ENCODE assay signal across 1 cellular context in genomic region chr1:186894415-186894814, GRCh38.
TF ChIP-seq lines count a peak whose summit lies in the region.

No MANE protein-coding gene starts in this region.

TF ChIP-seq in SK-N-SH, 30 proteins besides CTCF, POLR2A, EP300 and RAD21 (continued from another document):
- TF ChIP-seq USF2 (IDR thresholded peaks at IDR 0.05; ENCODE audit: borderline replicate concordance, low read depth, low read length): no peak
